ENCODE assay signal across 1 cellular context in the genomic region with DNA sequence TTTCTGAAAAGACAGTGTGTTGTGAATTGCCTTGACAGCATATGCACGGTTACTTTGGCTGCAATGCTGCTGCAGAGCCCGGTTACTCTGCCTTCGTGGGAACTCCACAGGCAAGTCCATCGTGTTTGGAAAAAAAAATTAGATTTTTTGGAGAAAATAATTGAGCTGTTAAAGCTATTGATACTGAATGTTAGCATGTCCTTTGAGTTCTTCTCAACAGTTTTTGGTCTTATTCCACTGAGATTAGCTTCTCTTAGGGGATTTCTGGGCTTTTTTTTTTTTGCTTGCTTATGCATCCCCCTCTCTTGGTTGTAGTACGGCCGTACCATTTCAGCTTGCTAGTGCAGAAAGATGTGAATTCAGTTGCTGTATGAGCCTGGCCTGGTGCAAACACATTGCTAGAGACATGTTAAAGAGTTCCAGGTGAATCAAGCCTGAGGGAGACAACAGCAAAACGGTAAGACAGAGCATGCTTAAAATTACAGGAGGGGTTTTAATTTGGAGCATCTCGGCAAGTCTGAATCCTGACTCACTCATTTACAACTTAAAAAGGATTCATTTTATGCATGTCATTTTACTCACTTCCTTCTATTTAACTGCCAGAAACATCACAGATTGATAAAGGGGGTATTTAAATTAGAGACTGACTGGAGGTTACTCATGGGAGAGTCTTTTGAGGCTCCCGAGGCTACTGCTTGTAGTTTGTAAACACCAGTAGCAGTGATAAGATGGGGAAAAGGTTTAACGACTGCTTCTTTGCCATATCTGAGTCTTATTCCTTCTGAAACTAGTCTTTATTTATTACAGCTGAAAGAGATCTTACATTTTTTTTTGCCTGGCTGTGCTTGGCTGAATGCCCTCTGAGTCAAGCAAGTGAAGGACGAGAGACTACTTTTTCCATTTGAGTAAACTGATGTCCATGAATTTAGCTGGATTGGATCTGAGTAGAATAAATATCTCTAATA.
TF ChIP-seq lines count a peak whose summit lies in the region.

No MANE protein-coding gene starts in this region.

TF ChIP-seq in H1, 55 proteins besides CTCF, POLR2A, EP300 and RAD21 (continued from another document):
- TF ChIP-seq, protein P1, sequence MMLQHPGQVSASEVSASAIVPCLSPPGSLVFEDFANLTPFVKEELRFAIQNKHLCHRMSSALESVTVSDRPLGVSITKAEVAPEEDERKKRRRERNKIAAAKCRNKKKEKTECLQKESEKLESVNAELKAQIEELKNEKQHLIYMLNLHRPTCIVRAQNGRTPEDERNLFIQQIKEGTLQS (IDR thresholded peaks at IDR 0.05; ENCODE audit: insufficient read depth, low read depth, low read length), result no peak
- TF ChIP-seq CTBP2 (IDR thresholded peaks at IDR 0.05; ENCODE audit: borderline replicate concordance, insufficient read depth, insufficient read length, low read length), result no peak
- TF ChIP-seq TAF1 (IDR thresholded peaks at IDR 0.05; ENCODE audit: low read depth, low read length), result no peak
- no peak for TF ChIP-seq KDM1A (IDR thresholded peaks at IDR 0.05; ENCODE audit: borderline replicate concordance, low read length)
- TF ChIP-seq POLR2AphosphoS5 (IDR thresholded peaks at IDR 0.05; ENCODE audit: low read depth, low read length), result no peak
- no peak for TF ChIP-seq POU5F1 (IDR thresholded peaks at IDR 0.05; ENCODE audit: low read depth, low read length)
- TF ChIP-seq SIX5 (IDR thresholded peaks at IDR 0.05; ENCODE audit: low read depth, low read length), result no peak
- TF ChIP-seq SP2 (IDR thresholded peaks at IDR 0.05; ENCODE audit: low read length), result no peak
- TF ChIP-seq TBP (IDR thresholded peaks at IDR 0.05; ENCODE audit: low read depth, low read length), result no peak
- TF ChIP-seq SAP30 (IDR thresholded peaks at IDR 0.05; ENCODE audit: insufficient read depth, insufficient replicate concordance, low read length), result no peak
- no peak for TF ChIP-seq CREB1 (IDR thresholded peaks at IDR 0.05)
